7 cellular contexts compared by ENCODE assay signal in the genomic region with DNA sequence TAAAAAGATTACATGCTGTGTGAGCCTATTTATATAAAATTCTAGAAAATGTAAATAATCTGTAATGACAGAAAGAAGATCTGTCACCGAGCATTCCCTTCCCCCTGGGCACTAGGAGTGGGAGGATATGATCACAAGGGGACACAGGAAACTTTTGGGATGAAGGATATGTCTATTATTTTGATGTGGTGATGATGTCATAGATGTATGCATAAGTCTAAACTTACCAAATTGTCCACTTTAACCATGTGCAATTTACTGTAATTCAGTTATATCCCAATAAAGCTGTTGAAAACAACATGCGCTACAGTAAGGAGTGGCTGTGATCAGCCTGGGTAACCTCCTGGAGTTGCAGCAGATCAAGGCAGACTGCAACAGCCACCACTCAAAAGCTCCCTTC.
"Had no signal": no experiment of that assay in that cellular context is flagged by ENCODE, and none has a peak within 500 bp of the region (broad histone marks: within the 10 kb centered on the region; RNA-seq: fewer than 3 reads in every experiment).

No MANE protein-coding gene starts in this region.

- H3K27ac ChIP-seq: HL-60 had no signal

- H3K36me3 Mint-ChIP-seq: IgD-negative memory B cell had no signal

- H3K4me3 Mint-ChIP-seq: IgD-negative memory B cell had no signal

- FAIRE-seq: HTR-8/SVneo, K562 had no signal

- H3K4me1 Mint-ChIP-seq: IgD-negative memory B cell had no signal

- ATAC-seq: K562 had no signal

- H3K4me3 ChIP-seq: K562 had no signal

- H3K27ac Mint-ChIP-seq: IgD-negative memory B cell had no signal

- DNase-seq: IMR-90, KBM-7, KG1 had no signal
